Comparison of ENCODE assay signal across 14 cellular contexts in genomic region chr5:18393546-18393945, GRCh38.
DNase-seq lines count a peak whose midpoint lies in the region; ATAC-seq, FAIRE-seq and TF ChIP-seq lines count a peak whose summit lies in the region.
"Had no signal": no experiment of that assay in that cellular context is flagged by ENCODE, and none has a peak within 500 bp of the region (broad histone marks: within the 10 kb centered on the region; RNA-seq: fewer than 3 reads in every experiment).

No MANE protein-coding gene starts in this region.

- no peak for TF ChIP-seq POLR2A in HepG2 (IDR thresholded peaks at IDR 0.05; ENCODE audit: insufficient read depth in 1 of 2, low read depth in 2 of 2, low read length in 2 of 2)
- no peak for TF ChIP-seq POLR2A in right lobe of liver (IDR thresholded peaks at IDR 0.05)

- TF ChIP-seq EP300 in HepG2 (IDR thresholded peaks at IDR 0.05; ENCODE audit: low read depth in 2 of 2, low read length in 2 of 2) (no peak), HepG2 (CRISPR knock-in tag; IDR thresholded peaks at IDR 0.05; ENCODE audit: borderline replicate concordance) (no peak)

- H3K4me1 Mint-ChIP-seq in natural killer cell treated with Interleukin-12 subunit alpha and Interleukin-12 subunit beta and Interleukin-15 and Interleukin-18, amount 100 ng/mL, for 72 hours (ENCODE audit: low read depth in 2 of 2): no peaks in the 10 kb centered on the region
- H3K4me1 Mint-ChIP-seq: naive thymus-derived CD8-positive, alpha-beta T cell had no signal

- no peak overlapping the region for H2AFZ ChIP-seq in HepG2 (ENCODE audit: low read length)

- H3K9me3 Mint-ChIP-seq in natural killer cell treated with Interleukin-12 subunit alpha and Interleukin-12 subunit beta and Interleukin-15 and Interleukin-18, amount 100 ng/mL, for 72 hours: peaks cover 3% of the 10 kb centered on the region
- H3K9me3 Mint-ChIP-seq: activated T-cell treated with anti-CD3 and anti-CD28 coated beads, Interleukin-2, amount 50 U/mL, for 24 hours had no signal

- H3K27me3 ChIP-seq in HepG2 (ENCODE audit: control insufficient read depth in 1 of 2, insufficient read depth in 2 of 2, low read length in 2 of 2) (no peaks in the 10 kb centered on the region), right lobe of liver (no peaks in the 10 kb centered on the region), Panc1 (ENCODE audit: control insufficient read depth, insufficient read depth, low read length) (no peaks in the 10 kb centered on the region), foreskin keratinocyte (no peaks in the 10 kb centered on the region)
- H3K27me3 ChIP-seq: Peyer's patch had no signal

- 28% methylated on average over 3 of the region's 8 CpGs for WGBS in HepG2 (ENCODE audit: low lambda C conversion rate)
- WGBS in right lobe of liver (ENCODE audit: insufficient coverage, low coverage, low lambda C conversion rate, missing lambda C conversion rate): 58% methylated on average over 3 of the region's 8 CpGs

- H3K4me3 ChIP-seq in HepG2 (replicated peaks in 1 of 3; ENCODE audit: insufficient read depth in 1 of 3, low read depth in 2 of 3, low read length in 3 of 3): no peak overlapping the region
- H3K4me3 ChIP-seq in right lobe of liver: no peak overlapping the region
- no peak overlapping the region for H3K4me3 ChIP-seq in Panc1 (ENCODE audit: low read depth in 2 of 2, low read length in 2 of 2)
- H3K4me3 ChIP-seq: Peyer's patch had no signal

- no peak overlapping the region for H3K9ac ChIP-seq in HepG2 (ENCODE audit: insufficient read depth, low read depth, low read length)

- no peak overlapping the region for H3K4me2 ChIP-seq in HepG2 (ENCODE audit: low read depth, low read length)

- in situ Hi-C loops in HepG2 (cut with HindIII; ENCODE audit: extremely low pct_ligation_motif_present, low pct_unique_long_range_greater_than_20kb) (no loop called here), Panc1 (cut with HindIII; ENCODE audit: low pct_unique_long_range_greater_than_20kb, low sequenced_read_pairs) (no loop called here)

- no peak for FAIRE-seq in HepG2 (lab: Jason Lieb, UNC)

- no peak overlapping the region for H3K4me3 Mint-ChIP-seq in natural killer cell treated with Interleukin-12 subunit alpha and Interleukin-12 subunit beta and Interleukin-15 and Interleukin-18, amount 100 ng/mL, for 72 hours
- H3K4me3 Mint-ChIP-seq: activated CD8-positive, alpha-beta T cell treated with anti-CD3 and anti-CD28 coated beads, Interleukin-2, amount 10 ng/mL, durations not matched to agents 7 days and 5 days; activated T-cell treated with anti-CD3 and anti-CD28 coated beads, Interleukin-2, amount 50 U/mL, for 24 hours; naive thymus-derived CD8-positive, alpha-beta T cell had no signal

- POLR2A ChIA-PET in HepG2 (lab: Yijun Ruan, JAX) (no interaction called here), Panc1 (lab: Charles Lee) (no interaction called here)

- H3K27me3 Mint-ChIP-seq in natural killer cell treated with Interleukin-12 subunit alpha and Interleukin-12 subunit beta and Interleukin-15 and Interleukin-18, amount 100 ng/mL, for 72 hours: no peaks in the 10 kb centered on the region
- H3K27me3 Mint-ChIP-seq: activated T-cell treated with anti-CD3 and anti-CD28 coated beads, Interleukin-2, amount 50 U/mL, for 24 hours; naive thymus-derived CD8-positive, alpha-beta T cell had no signal

- no TSS peak for BruUV-seq in HepG2 (replicated peaks; lab: Mats Ljungman, UMichigan)
- no TSS peak for BruUV-seq in Panc1 (replicated peaks; lab: Mats Ljungman, UMichigan)

- TF ChIP-seq RAD21 in HepG2 (CRISPR knock-in tag; IDR thresholded peaks at IDR 0.05): no peak

- H3K36me3 Mint-ChIP-seq in natural killer cell treated with Interleukin-12 subunit alpha and Interleukin-12 subunit beta and Interleukin-15 and Interleukin-18, amount 100 ng/mL, for 72 hours: no peaks in the 10 kb centered on the region
- H3K36me3 Mint-ChIP-seq: naive thymus-derived CD8-positive, alpha-beta T cell had no signal

- no peaks in the 10 kb centered on the region for H3K9me3 ChIP-seq in HepG2 (ENCODE audit: low read length)
- no peaks in the 10 kb centered on the region for H3K9me3 ChIP-seq in right lobe of liver
- no peaks in the 10 kb centered on the region for H3K9me3 ChIP-seq in Panc1 (ENCODE audit: control insufficient read depth, insufficient read depth, low read depth, low read length)
- H3K9me3 ChIP-seq: Peyer's patch had no signal

- H3K27ac ChIP-seq in HepG2 (ENCODE audit: extremely low read length, insufficient read depth, low read length) (no peak overlapping the region), right lobe of liver (no peak overlapping the region), Panc1 (ENCODE audit: low read length) (no peak overlapping the region), foreskin keratinocyte (no peak overlapping the region)
- H3K27ac ChIP-seq: C4-2B, Peyer's patch had no signal

- no peaks in the 10 kb centered on the region for H3K79me2 ChIP-seq in HepG2 (ENCODE audit: insufficient read depth, low read length)

- ATAC-seq in HepG2 (peak; percentile 29; the same call in 2 of the 3 replicates), right lobe of liver (no peak), Panc1 (peak; percentile 71), foreskin keratinocyte (peak; percentile 9), HG02970 (IDR thresholded peaks at IDR 0.05; ENCODE audit: low FRiP score, unreplicated experiment) (no peak), HG03342 (IDR thresholded peaks at IDR 0.05; ENCODE audit: unreplicated experiment) (no peak)
- ATAC-seq in natural killer cell treated with Interleukin-12 subunit alpha and Interleukin-12 subunit beta and Interleukin-15 and Interleukin-18, amount 100 ng/mL, for 72 hours: no peak
- ATAC-seq: activated CD8-positive, alpha-beta T cell treated with anti-CD3 and anti-CD28 coated beads, Interleukin-2, amount 10 ng/mL, durations not matched to agents 7 days and 5 days; naive thymus-derived CD8-positive, alpha-beta T cell had no signal

- H3K27ac Mint-ChIP-seq in natural killer cell treated with Interleukin-12 subunit alpha and Interleukin-12 subunit beta and Interleukin-15 and Interleukin-18, amount 100 ng/mL, for 72 hours: no peak overlapping the region
- H3K27ac Mint-ChIP-seq: activated CD8-positive, alpha-beta T cell treated with anti-CD3 and anti-CD28 coated beads, Interleukin-2, amount 10 ng/mL, durations not matched to agents 7 days and 5 days; activated T-cell treated with anti-CD3 and anti-CD28 coated beads, Interleukin-2, amount 50 U/mL, for 24 hours; naive thymus-derived CD8-positive, alpha-beta T cell had no signal

- H3K4me1 ChIP-seq in HepG2 (ENCODE audit: insufficient read depth, low read length): no peaks in the 10 kb centered on the region
- H3K4me1 ChIP-seq in right lobe of liver: no peaks in the 10 kb centered on the region
- H3K4me1 ChIP-seq in Panc1 (ENCODE audit: control insufficient read depth, insufficient read depth, low read length): peaks cover 9% of the 10 kb centered on the region; the same call in 1 of the 2 replicates
- no peaks in the 10 kb centered on the region for H3K4me1 ChIP-seq in foreskin keratinocyte
- H3K4me1 ChIP-seq: Peyer's patch had no signal

- no peaks in the 10 kb centered on the region for H4K20me1 ChIP-seq in HepG2 (ENCODE audit: insufficient read depth, low read length)

- CTCF ChIA-PET in HepG2 (lab: Yijun Ruan, JAX; ENCODE audit: low intra/inter-chr PET ratio, low total read pairs): interaction anchor here (0.8 kb wide), 1 partner anchor 305 kb away, joined by 5 read pairs; no protein-coding TSS in a partner anchor
- CTCF ChIA-PET in Panc1 (lab: Charles Lee): no interaction called here

- intact Hi-C loops in HepG2 (cut with micrococcal nuclease; ENCODE audit: unreplicated experiment) (loop anchor here (10.0 kb wide), 1 partner anchor 1211 kb away; no protein-coding TSS in a partner anchor), right lobe of liver (cut with DNase I) (no loop called here), Panc1 (cut with micrococcal nuclease; ENCODE audit: unreplicated experiment) (no loop called here)

- DNase-seq in HepG2 (ENCODE audit: low spot score) (no peak), right lobe of liver (no peak), Panc1 (ENCODE audit: low read depth, low spot score) (no peak), foreskin keratinocyte (no peak), NCI-H510A treated with DMSO at 0.1 percent for 48 hours (lab: John Stamatoyannopoulos, UW) (no peak)
- no peak for DNase-seq in natural killer cell treated with Interleukin-12 subunit alpha and Interleukin-12 subunit beta and Interleukin-15 and Interleukin-18, amount 100 ng/mL, for 72 hours (ENCODE audit: low spot score)
- DNase-seq: GOT3 had no signal

- TF ChIP-seq CTCF in HepG2 (CRISPR knock-in tag; IDR thresholded peaks at IDR 0.05): no peak
- no peak for TF ChIP-seq CTCF in right lobe of liver (IDR thresholded peaks at IDR 0.05)
- no peak for TF ChIP-seq CTCF in Panc1 (IDR thresholded peaks at IDR 0.05)
- TF ChIP-seq CTCF in foreskin keratinocyte (conservative IDR thresholded peaks at IDR 0.05): no peak

- H3K36me3 ChIP-seq in HepG2 (replicated peaks in 1 of 2; ENCODE audit: control insufficient read depth in 1 of 2, insufficient read depth in 2 of 2, low read length in 2 of 2) (no peaks in the 10 kb centered on the region), right lobe of liver (no peaks in the 10 kb centered on the region), Panc1 (ENCODE audit: control insufficient read depth, insufficient read depth, low read length) (no peaks in the 10 kb centered on the region)
- H3K36me3 ChIP-seq: Peyer's patch had no signal

TF ChIP-seq in HepG2, 621 proteins besides CTCF, POLR2A, EP300 and RAD21 (continues in another document):
- no peak for TF ChIP-seq NFYB (CRISPR knock-in tag; IDR thresholded peaks at IDR 0.05)
- no peak for TF ChIP-seq ZBTB3 (CRISPR knock-in tag; IDR thresholded peaks at IDR 0.05; ENCODE audit: borderline replicate concordance, low read depth)
- TF ChIP-seq SETDB1 (CRISPR knock-in tag; IDR thresholded peaks at IDR 0.05; ENCODE audit: borderline replicate concordance): no peak
- no peak for TF ChIP-seq KMT2B (CRISPR knock-in tag; IDR thresholded peaks at IDR 0.05)
- TF ChIP-seq ZBTB25 (CRISPR knock-in tag; IDR thresholded peaks at IDR 0.05): no peak
- no peak for TF ChIP-seq THAP8 (CRISPR knock-in tag; IDR thresholded peaks at IDR 0.05; ENCODE audit: borderline replicate concordance)

Comparison
In these comparisons a context has a peak if more than half of its experiments do, and no peak if none do; other contexts are left out.
1. ATAC-seq: peak in HepG2 (single experiment), Panc1 (single experiment) and foreskin keratinocyte (single experiment); none in right lobe of liver (0 of 4), HG02970 (single experiment), HG03342 (single experiment) and natural killer cell treated with Interleukin-12 subunit alpha and Interleukin-12 subunit beta and Interleukin-15 and Interleukin-18, amount 100 ng/mL, for 72 hours (0 of 2).